ENCODE assay signal across 8 cellular contexts in genomic region chr15:63189955-63190691, GRCh38. TPM values are rescaled to one million over a fixed set of nuclear protein-coding genes. Genes with fewer than 3 reads are reported as not detected.
DNase-seq lines count a peak whose midpoint lies in the region; ATAC-seq and TF ChIP-seq lines count a peak whose summit lies in the region.

No MANE protein-coding gene starts in this region.

- ATAC-seq in activated CD4-positive, alpha-beta T cell treated with anti-CD3 and anti-CD28 coated beads for 36 hours, result no peak
- ATAC-seq in GM21786 (IDR thresholded peaks at IDR 0.05; ENCODE audit: unreplicated experiment), result no peak
- ATAC-seq in HG03565 (IDR thresholded peaks at IDR 0.05; ENCODE audit: unreplicated experiment), result no peak

- H3K4me3 Mint-ChIP-seq in activated CD4-positive, alpha-beta T cell treated with anti-CD3 and anti-CD28 coated beads for 36 hours, result peak overlapping the region; percentile 99
- peak overlapping the region; percentile 95 for H3K4me3 Mint-ChIP-seq in progenitor cell of endocrine pancreas (ENCODE audit: low read depth)

- H3K4me3 ChIP-seq in SJCRH30 (peak overlapping the region; percentile 59), epithelial cell of proximal tubule (ENCODE audit: low read depth, low read length) (peak overlapping the region; percentile 85)

- H3K36me3 Mint-ChIP-seq in activated CD4-positive, alpha-beta T cell treated with anti-CD3 and anti-CD28 coated beads for 36 hours (ENCODE audit: low read depth), result peaks cover 32% of the 10 kb centered on the region
- H3K36me3 Mint-ChIP-seq in progenitor cell of endocrine pancreas (ENCODE audit: insufficient read depth), result no peaks in the 10 kb centered on the region

- H3K4me1 Mint-ChIP-seq in activated CD4-positive, alpha-beta T cell treated with anti-CD3 and anti-CD28 coated beads for 36 hours, result peaks cover 46% of the 10 kb centered on the region
- H3K4me1 Mint-ChIP-seq in progenitor cell of endocrine pancreas (ENCODE audit: low read depth), result peaks cover 11% of the 10 kb centered on the region

- no peaks in the 10 kb centered on the region for H3K36me3 ChIP-seq in SJCRH30

- no peak for DNase-seq in activated CD4-positive, alpha-beta T cell treated with anti-CD3 and anti-CD28 coated beads for 36 hours
- no peak for DNase-seq in activated CD4-positive, alpha-beta T cell treated with anti-CD3 and anti-CD28 coated beads for 48 hours
- DNase-seq in SJCRH30 (peak in 1 of 2 experiments; percentile 30), epithelial cell of proximal tubule (ENCODE audit: low read depth) (no peak), progenitor cell of endocrine pancreas (ENCODE audit: low spot score, unreplicated experiment) (no peak), NCI-H128 (lab: John Stamatoyannopoulos, UW; ENCODE audit: unreplicated experiment) (no peak)

- CTCF ChIA-PET in activated CD4-positive, alpha-beta T cell treated with anti-CD3 and anti-CD28 coated beads for 36 hours (lab: Charles Lee), result interaction anchor here (1.0 to 2.6 kb wide), 5 partner anchors 13 to 306 kb away, joined by 3 to 18 read pairs (median 5); no protein-coding TSS in a partner anchor

- H3K27me3 Mint-ChIP-seq in activated CD4-positive, alpha-beta T cell treated with anti-CD3 and anti-CD28 coated beads for 36 hours, result no peaks in the 10 kb centered on the region
- H3K27me3 Mint-ChIP-seq in progenitor cell of endocrine pancreas, result peaks cover 13% of the 10 kb centered on the region

- H3K4me1 ChIP-seq in SJCRH30, result peaks cover 19% of the 10 kb centered on the region

- intact Hi-C loops in activated CD4-positive, alpha-beta T cell treated with anti-CD3 and anti-CD28 coated beads for 36 hours (cut with DNase I, micrococcal nuclease), result loop anchor here (1.0 to 10.0 kb wide), 13 partner anchors 33 to 1702 kb away; partner anchors contain the start of genes APH1B (in 2 of the 2), CIAO2A (in 2 of the 2), RPS27L (in 2 of the 2) and LACTB (in 1 of the 2)

- H3K9me3 Mint-ChIP-seq in activated CD4-positive, alpha-beta T cell treated with anti-CD3 and anti-CD28 coated beads for 36 hours (ENCODE audit: low read depth), result no peaks in the 10 kb centered on the region
- no peaks in the 10 kb centered on the region for H3K9me3 Mint-ChIP-seq in progenitor cell of endocrine pancreas (ENCODE audit: low read depth)

- no peaks in the 10 kb centered on the region for H3K27me3 ChIP-seq in SJCRH30

- peak overlapping the region; percentile 25; the same call in 1 of the 2 replicates for H3K27ac ChIP-seq in SJCRH30

- H3K9me3 ChIP-seq in SJCRH30 (replicated peaks), result no peaks in the 10 kb centered on the region

- TF ChIP-seq CTCF in epithelial cell of proximal tubule (conservative IDR thresholded peaks at IDR 0.05; ENCODE audit: low read depth, low read length) (no peak), progenitor cell of endocrine pancreas (IDR thresholded peaks at IDR 0.05; ENCODE audit: unreplicated experiment) (no peak)

- H3K27ac Mint-ChIP-seq in activated CD4-positive, alpha-beta T cell treated with anti-CD3 and anti-CD28 coated beads for 36 hours, result peak overlapping the region; percentile 96
- H3K27ac Mint-ChIP-seq in progenitor cell of endocrine pancreas, result peak overlapping the region; percentile 46

- POLR2A ChIA-PET in activated CD4-positive, alpha-beta T cell treated with anti-CD3 and anti-CD28 coated beads for 36 hours (lab: Charles Lee), result interaction anchor here (0.7 kb wide), 1 partner anchor 48 kb away, joined by 5 read pairs; no protein-coding TSS in a partner anchor

RNA-seq across cellular contexts. Expression of gene RAB8B, which starts 0.7 kb away (rescaled TPM):
- total RNA-seq in activated CD4-positive, alpha-beta T cell treated with anti-CD3 and anti-CD28 coated beads for 36 hours, result 100 to 1,000 TPM; 147 to 260 TPM
- total RNA-seq in SJCRH30 (2014; rRNA removed; shearing (Covaris generic)), result 47.2 and 50.4 TPM in 2 replicates
- 20.9 and 27.0 TPM in 2 replicates for total RNA-seq in epithelial cell of proximal tubule
- 31.6 and 37.2 TPM in 2 replicates for total RNA-seq in progenitor cell of endocrine pancreas

RNA-seq across cellular contexts. Expression of gene RPS27L, which starts 32.8 kb away (rescaled TPM):
- 100 to 1,000 TPM; 117 to 143 TPM for total RNA-seq in activated CD4-positive, alpha-beta T cell treated with anti-CD3 and anti-CD28 coated beads for 36 hours
- total RNA-seq in SJCRH30 (2014; rRNA removed; shearing (Covaris generic)), result 178 and 185 TPM in 2 replicates
- total RNA-seq in epithelial cell of proximal tubule, result 106 and 231 TPM in 2 replicates
- 129 and 140 TPM in 2 replicates for total RNA-seq in progenitor cell of endocrine pancreas
